Comparison of ENCODE assay signal across 2 cellular contexts in genomic region chr17:40139566-40140058, GRCh38.
TF ChIP-seq lines count a peak whose summit lies in the region.

No MANE protein-coding gene starts in this region.

TF ChIP-seq in K562, 482 proteins besides CTCF, POLR2A, EP300 and RAD21 (continues in another document):
- TF ChIP-seq KHSRP (IDR thresholded peaks at IDR 0.05) (no peak), HEY1 (CRISPR knock-in tag; IDR thresholded peaks at IDR 0.05; ENCODE audit: borderline replicate concordance) (no peak), HNRNPLL (IDR thresholded peaks at IDR 0.05; ENCODE audit: low read depth, low read length, poor library complexity, severe bottlenecking) (no peak), ZNF12 (CRISPR knock-in tag; IDR thresholded peaks at IDR 0.05) (no peak), SRF (CRISPR knock-in tag; IDR thresholded peaks at IDR 0.05) (no peak), HCFC1 (IDR thresholded peaks at IDR 0.05; ENCODE audit: low read depth, low read length) (no peak), RCOR1 (IDR thresholded peaks at IDR 0.05; ENCODE audit: borderline replicate concordance in 1 of 2, low read depth in 2 of 2, low read length in 2 of 2) (peak; percentile 88 to 89), RNF2 (IDR thresholded peaks at IDR 0.05) (0 out of 2 replicates have a peak, but pooled peaks have one; percentile 10), ZNF785 (CRISPR knock-in tag; IDR thresholded peaks at IDR 0.05) (no peak), AFF4 (CRISPR knock-in tag; IDR thresholded peaks at IDR 0.05) (no peak), TEAD1 (CRISPR knock-in tag; IDR thresholded peaks at IDR 0.05) (peak in 1 of 2 experiments; percentile 46; a peak in 1 of 4 replicates), FOXM1 (IDR thresholded peaks at IDR 0.05; ENCODE audit: low read depth) (no peak), FOXM1 (CRISPR knock-in tag; IDR thresholded peaks at IDR 0.05; ENCODE audit: low read depth) (no peak), YBX1 (IDR thresholded peaks at IDR 0.05) (no peak), CXXC5 (CRISPR knock-in tag; IDR thresholded peaks at IDR 0.05) (no peak), BCOR (IDR thresholded peaks at IDR 0.05) (peak; percentile 56; the same call in 1 of the 2 replicates), ZKSCAN1 (IDR thresholded peaks at IDR 0.05; ENCODE audit: low read depth, low read length) (no peak), TRIM25 (IDR thresholded peaks at IDR 0.05; ENCODE audit: borderline replicate concordance) (0 out of 2 replicates have a peak, but pooled peaks have one; percentile 47), PHF8 (IDR thresholded peaks at IDR 0.05; ENCODE audit: borderline replicate concordance, low read length) (no peak), ZNF431 (CRISPR knock-in tag; IDR thresholded peaks at IDR 0.05) (no peak)
- TF ChIP-seq, protein P1, sequence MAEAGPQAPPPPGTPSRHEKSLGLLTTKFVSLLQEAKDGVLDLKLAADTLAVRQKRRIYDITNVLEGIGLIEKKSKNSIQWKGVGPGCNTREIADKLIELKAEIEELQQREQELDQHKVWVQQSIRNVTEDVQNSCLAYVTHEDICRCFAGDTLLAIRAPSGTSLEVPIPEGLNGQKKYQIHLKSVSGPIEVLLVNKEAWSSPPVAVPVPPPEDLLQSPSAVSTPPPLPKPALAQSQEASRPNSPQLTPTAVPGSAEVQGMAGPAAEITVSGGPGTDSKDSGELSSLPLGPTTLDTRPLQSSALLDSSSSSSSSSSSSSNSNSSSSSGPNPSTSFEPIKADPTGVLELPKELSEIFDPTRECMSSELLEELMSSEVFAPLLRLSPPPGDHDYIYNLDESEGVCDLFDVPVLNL (CRISPR knock-in tag; IDR thresholded peaks at IDR 0.05; ENCODE audit: low read depth) = no peak

TF ChIP-seq in HepG2, 621 proteins besides CTCF, POLR2A, EP300 and RAD21 (continues in another document):
- 0 out of 2 replicates have a peak, but pooled peaks have one; percentile 17 for TF ChIP-seq ZSCAN25 (CRISPR knock-in tag; IDR thresholded peaks at IDR 0.05)
- 0 out of 2 replicates have a peak, but pooled peaks have one; percentile 44 for TF ChIP-seq ADNP (CRISPR knock-in tag; IDR thresholded peaks at IDR 0.05)
- TF ChIP-seq SP140L (CRISPR knock-in tag; IDR thresholded peaks at IDR 0.05; ENCODE audit: borderline replicate concordance) = peak; percentile 37; the same call in 1 of the 2 replicates
- TF ChIP-seq, protein P2, sequence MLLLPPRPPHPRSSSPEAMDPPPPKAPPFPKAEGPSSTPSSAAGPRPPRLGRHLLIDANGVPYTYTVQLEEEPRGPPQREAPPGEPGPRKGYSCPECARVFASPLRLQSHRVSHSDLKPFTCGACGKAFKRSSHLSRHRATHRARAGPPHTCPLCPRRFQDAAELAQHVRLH (CRISPR knock-in tag; IDR thresholded peaks at IDR 0.05; ENCODE audit: borderline replicate concordance, low read depth) = peak; percentile 17; the same call in 1 of the 2 replicates
- TF ChIP-seq, protein P3, sequence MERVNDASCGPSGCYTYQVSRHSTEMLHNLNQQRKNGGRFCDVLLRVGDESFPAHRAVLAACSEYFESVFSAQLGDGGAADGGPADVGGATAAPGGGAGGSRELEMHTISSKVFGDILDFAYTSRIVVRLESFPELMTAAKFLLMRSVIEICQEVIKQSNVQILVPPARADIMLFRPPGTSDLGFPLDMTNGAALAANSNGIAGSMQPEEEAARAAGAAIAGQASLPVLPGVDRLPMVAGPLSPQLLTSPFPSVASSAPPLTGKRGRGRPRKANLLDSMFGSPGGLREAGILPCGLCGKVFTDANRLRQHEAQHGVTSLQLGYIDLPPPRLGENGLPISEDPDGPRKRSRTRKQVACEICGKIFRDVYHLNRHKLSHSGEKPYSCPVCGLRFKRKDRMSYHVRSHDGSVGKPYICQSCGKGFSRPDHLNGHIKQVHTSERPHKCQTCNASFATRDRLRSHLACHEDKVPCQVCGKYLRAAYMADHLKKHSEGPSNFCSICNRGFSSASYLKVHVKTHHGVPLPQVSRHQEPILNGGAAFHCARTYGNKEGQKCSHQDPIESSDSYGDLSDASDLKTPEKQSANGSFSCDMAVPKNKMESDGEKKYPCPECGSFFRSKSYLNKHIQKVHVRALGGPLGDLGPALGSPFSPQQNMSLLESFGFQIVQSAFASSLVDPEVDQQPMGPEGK (CRISPR knock-in tag; IDR thresholded peaks at IDR 0.05) = no peak
- peak; percentile 85; the same call in 1 of the 2 replicates for TF ChIP-seq ZNF3 (CRISPR knock-in tag; IDR thresholded peaks at IDR 0.05)
- no peak for TF ChIP-seq ZNF549 (CRISPR knock-in tag; IDR thresholded peaks at IDR 0.05)
- TF ChIP-seq ONECUT2 (CRISPR knock-in tag; IDR thresholded peaks at IDR 0.05) = no peak
- TF ChIP-seq NR2F6 (IDR thresholded peaks at IDR 0.05) = peak; percentile 84
- TF ChIP-seq NR2F6 (CRISPR knock-in tag; IDR thresholded peaks at IDR 0.05) = peak; percentile 87
- TF ChIP-seq ZNF790 (CRISPR knock-in tag; IDR thresholded peaks at IDR 0.05; ENCODE audit: borderline replicate concordance) = peak; percentile 16; the same call in 1 of the 2 replicates
- no peak for TF ChIP-seq RFXAP (CRISPR knock-in tag; IDR thresholded peaks at IDR 0.05; ENCODE audit: borderline replicate concordance)
- TF ChIP-seq MED13 (CRISPR knock-in tag; IDR thresholded peaks at IDR 0.05) = peak; percentile 12; the same call in 1 of the 2 replicates
- peak; percentile 6; the same call in 1 of the 2 replicates for TF ChIP-seq FOXA3 (CRISPR knock-in tag; IDR thresholded peaks at IDR 0.05)
- TF ChIP-seq, protein P4, sequence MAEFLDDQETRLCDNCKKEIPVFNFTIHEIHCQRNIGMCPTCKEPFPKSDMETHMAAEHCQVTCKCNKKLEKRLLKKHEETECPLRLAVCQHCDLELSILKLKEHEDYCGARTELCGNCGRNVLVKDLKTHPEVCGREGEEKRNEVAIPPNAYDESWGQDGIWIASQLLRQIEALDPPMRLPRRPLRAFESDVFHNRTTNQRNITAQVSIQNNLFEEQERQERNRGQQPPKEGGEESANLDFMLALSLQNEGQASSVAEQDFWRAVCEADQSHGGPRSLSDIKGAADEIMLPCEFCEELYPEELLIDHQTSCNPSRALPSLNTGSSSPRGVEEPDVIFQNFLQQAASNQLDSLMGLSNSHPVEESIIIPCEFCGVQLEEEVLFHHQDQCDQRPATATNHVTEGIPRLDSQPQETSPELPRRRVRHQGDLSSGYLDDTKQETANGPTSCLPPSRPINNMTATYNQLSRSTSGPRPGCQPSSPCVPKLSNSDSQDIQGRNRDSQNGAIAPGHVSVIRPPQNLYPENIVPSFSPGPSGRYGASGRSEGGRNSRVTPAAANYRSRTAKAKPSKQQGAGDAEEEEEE (CRISPR knock-in tag; IDR thresholded peaks at IDR 0.05; ENCODE audit: borderline replicate concordance) = peak; percentile 40; the same call in 1 of the 2 replicates
- no peak for TF ChIP-seq HNF4G (IDR thresholded peaks at IDR 0.05; ENCODE audit: borderline replicate concordance, low read depth, low read length)
- no peak; the same call in 1 of the 2 replicates for TF ChIP-seq HNF4G (CRISPR knock-in tag; IDR thresholded peaks at IDR 0.05; ENCODE audit: borderline replicate concordance, low read depth)
- TF ChIP-seq AKNA (CRISPR knock-in tag; IDR thresholded peaks at IDR 0.05; ENCODE audit: borderline replicate concordance) = 0 out of 2 replicates have a peak, but pooled peaks have one; percentile 76
- TF ChIP-seq ZNF441 (CRISPR knock-in tag; IDR thresholded peaks at IDR 0.05; ENCODE audit: borderline replicate concordance) = no peak
- 0 out of 2 replicates have a peak, but pooled peaks have one; percentile 23 for TF ChIP-seq HOXA3 (CRISPR knock-in tag; IDR thresholded peaks at IDR 0.05)
- TF ChIP-seq NFYC (CRISPR knock-in tag; IDR thresholded peaks at IDR 0.05) = 0 out of 2 replicates have a peak, but pooled peaks have one; percentile 15
- TF ChIP-seq PREB (CRISPR knock-in tag; IDR thresholded peaks at IDR 0.05) = peak; percentile 13; the same call in 1 of the 2 replicates
- TF ChIP-seq, protein P5, sequence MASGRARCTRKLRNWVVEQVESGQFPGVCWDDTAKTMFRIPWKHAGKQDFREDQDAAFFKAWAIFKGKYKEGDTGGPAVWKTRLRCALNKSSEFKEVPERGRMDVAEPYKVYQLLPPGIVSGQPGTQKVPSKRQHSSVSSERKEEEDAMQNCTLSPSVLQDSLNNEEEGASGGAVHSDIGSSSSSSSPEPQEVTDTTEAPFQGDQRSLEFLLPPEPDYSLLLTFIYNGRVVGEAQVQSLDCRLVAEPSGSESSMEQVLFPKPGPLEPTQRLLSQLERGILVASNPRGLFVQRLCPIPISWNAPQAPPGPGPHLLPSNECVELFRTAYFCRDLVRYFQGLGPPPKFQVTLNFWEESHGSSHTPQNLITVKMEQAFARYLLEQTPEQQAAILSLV (CRISPR knock-in tag; IDR thresholded peaks at IDR 0.05; ENCODE audit: borderline replicate concordance) = 0 out of 2 replicates have a peak, but pooled peaks have one; percentile 23
- TF ChIP-seq KDM5A (IDR thresholded peaks at IDR 0.05; ENCODE audit: borderline replicate concordance, low read length) = peak; percentile 60; the same call in 1 of the 2 replicates
- no peak for TF ChIP-seq ZNF292 (CRISPR knock-in tag; IDR thresholded peaks at IDR 0.05; ENCODE audit: borderline replicate concordance, low read depth)
- peak; percentile 42; the same call in 1 of the 2 replicates for TF ChIP-seq TARDBP (CRISPR knock-in tag; IDR thresholded peaks at IDR 0.05)
- TF ChIP-seq ZNF124 (CRISPR knock-in tag; IDR thresholded peaks at IDR 0.05) = 0 out of 2 replicates have a peak, but pooled peaks have one; percentile 7
- peak; percentile 97; the same call in 1 of the 2 replicates for TF ChIP-seq ZNF33A (CRISPR knock-in tag; IDR thresholded peaks at IDR 0.05; ENCODE audit: borderline replicate concordance)
- TF ChIP-seq ZNF777 (CRISPR knock-in tag; IDR thresholded peaks at IDR 0.05) = no peak
- TF ChIP-seq ZNF841 (CRISPR knock-in tag; IDR thresholded peaks at IDR 0.05; ENCODE audit: borderline replicate concordance) = no peak
- TF ChIP-seq SRSF1 (optimal IDR thresholded peaks at IDR 0.05; ENCODE audit: low read depth, low read length) = peak; percentile 4
- no peak for TF ChIP-seq HMG20A (CRISPR knock-in tag; IDR thresholded peaks at IDR 0.05; ENCODE audit: borderline replicate concordance)
- no peak for TF ChIP-seq CHCHD3 (CRISPR knock-in tag; IDR thresholded peaks at IDR 0.05)
- TF ChIP-seq, protein P6, sequence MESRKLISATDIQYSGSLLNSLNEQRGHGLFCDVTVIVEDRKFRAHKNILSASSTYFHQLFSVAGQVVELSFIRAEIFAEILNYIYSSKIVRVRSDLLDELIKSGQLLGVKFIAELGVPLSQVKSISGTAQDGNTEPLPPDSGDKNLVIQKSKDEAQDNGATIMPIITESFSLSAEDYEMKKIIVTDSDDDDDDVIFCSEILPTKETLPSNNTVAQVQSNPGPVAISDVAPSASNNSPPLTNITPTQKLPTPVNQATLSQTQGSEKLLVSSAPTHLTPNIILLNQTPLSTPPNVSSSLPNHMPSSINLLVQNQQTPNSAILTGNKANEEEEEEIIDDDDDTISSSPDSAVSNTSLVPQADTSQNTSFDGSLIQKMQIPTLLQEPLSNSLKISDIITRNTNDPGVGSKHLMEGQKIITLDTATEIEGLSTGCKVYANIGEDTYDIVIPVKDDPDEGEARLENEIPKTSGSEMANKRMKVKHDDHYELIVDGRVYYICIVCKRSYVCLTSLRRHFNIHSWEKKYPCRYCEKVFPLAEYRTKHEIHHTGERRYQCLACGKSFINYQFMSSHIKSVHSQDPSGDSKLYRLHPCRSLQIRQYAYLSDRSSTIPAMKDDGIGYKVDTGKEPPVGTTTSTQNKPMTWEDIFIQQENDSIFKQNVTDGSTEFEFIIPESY (CRISPR knock-in tag; IDR thresholded peaks at IDR 0.05) = no peak
- 0 out of 2 replicates have a peak, but pooled peaks have one; percentile 3 for TF ChIP-seq ZNF564 (CRISPR knock-in tag; IDR thresholded peaks at IDR 0.05)
- TF ChIP-seq SMAD3 (CRISPR knock-in tag; IDR thresholded peaks at IDR 0.05) = peak; percentile 50; the same call in 1 of the 2 replicates
- no peak for TF ChIP-seq JUND (CRISPR knock-in tag; IDR thresholded peaks at IDR 0.05)
- TF ChIP-seq TSC22D2 (CRISPR knock-in tag; IDR thresholded peaks at IDR 0.05; ENCODE audit: borderline replicate concordance) = peak; percentile 4; the same call in 1 of the 2 replicates
- no peak for TF ChIP-seq ZNF326 (CRISPR knock-in tag; IDR thresholded peaks at IDR 0.05; ENCODE audit: borderline replicate concordance)
- 0 out of 2 replicates have a peak, but pooled peaks have one; percentile 67 for TF ChIP-seq TEF (CRISPR knock-in tag; IDR thresholded peaks at IDR 0.05)
